8 cellular contexts compared by ENCODE assay signal in the genomic region with DNA sequence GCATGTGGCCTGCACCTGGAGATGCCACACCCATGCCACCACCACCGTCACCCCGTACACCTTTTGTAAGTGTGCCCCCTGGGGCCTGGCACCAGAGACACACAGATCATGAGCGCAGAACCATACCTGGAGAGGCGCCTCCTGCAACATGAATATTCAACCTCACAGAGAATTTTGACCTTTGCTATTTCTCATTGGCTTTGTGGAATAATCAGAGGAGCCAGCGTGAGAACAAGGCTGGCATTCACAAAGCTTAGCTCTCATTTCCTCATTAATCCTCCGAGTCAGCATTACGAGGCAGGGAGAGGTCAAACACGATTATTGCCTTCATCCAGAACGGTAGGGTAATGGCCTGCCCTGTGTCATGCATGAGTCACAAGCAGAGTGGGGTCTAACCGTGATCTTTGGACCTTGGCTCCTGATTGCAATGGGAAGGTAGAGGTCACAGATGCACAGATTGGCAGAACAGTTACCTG.
DNase-seq lines count a peak whose midpoint lies in the region; ATAC-seq and TF ChIP-seq lines count a peak whose summit lies in the region.

No MANE protein-coding gene starts in this region.

- intact Hi-C loops in CD4-positive, alpha-beta T cell (cut with DNase I, micrococcal nuclease), result no loop called here
- intact Hi-C loops in mucosa of descending colon (cut with DNase I, micrococcal nuclease), result no loop called here

- CTCF ChIA-PET in CD4-positive, alpha-beta T cell (lab: Charles Lee), result interaction anchor here (3.0 kb wide), 1 partner anchor 16 kb away, joined by 10 read pairs; no protein-coding TSS in a partner anchor

- POLR2A ChIA-PET in CD4-positive, alpha-beta T cell (lab: Charles Lee), result interaction anchor here (1.0 to 2.8 kb wide), 6 partner anchors 9 to 42 kb away, joined by 4 to 53 read pairs (median 8); no protein-coding TSS in a partner anchor

- no peak for TF ChIP-seq CTCF in CD4-positive, alpha-beta T cell (IDR thresholded peaks at IDR 0.05)
- TF ChIP-seq CTCF in mucosa of descending colon (IDR thresholded peaks at IDR 0.05), result no peak

- H3K27ac ChIP-seq in CD4-positive, alpha-beta T cell (ENCODE audit: low read depth, low read length), result no peak overlapping the region

- peaks cover 6% of the 10 kb centered on the region for H3K9me3 ChIP-seq in CD4-positive, alpha-beta T cell (ENCODE audit: control insufficient read depth, low read length)
- H3K9me3 ChIP-seq in mucosa of descending colon, result peaks cover 8% of the 10 kb centered on the region

- H3K27me3 ChIP-seq in CD4-positive, alpha-beta T cell (ENCODE audit: control insufficient read depth, insufficient read depth, low read length), result no peaks in the 10 kb centered on the region

- H3K4me1 Mint-ChIP-seq in CD4-positive, alpha-beta T cell (ENCODE audit: low read depth), result peaks cover 64% of the 10 kb centered on the region

- H3K36me3 Mint-ChIP-seq in CD4-positive, alpha-beta T cell (ENCODE audit: low read depth), result peaks cover 11% of the 10 kb centered on the region

- no peaks in the 10 kb centered on the region for H3K27me3 Mint-ChIP-seq in CD4-positive, alpha-beta T cell

- no peak overlapping the region for H3K4me3 ChIP-seq in mucosa of descending colon

- ATAC-seq in CD4-positive, alpha-beta T cell (ENCODE audit: poor library complexity), result no peak
- ATAC-seq in mucosa of descending colon, result peak; percentile 87
- ATAC-seq in GM21381 (IDR thresholded peaks at IDR 0.05; ENCODE audit: unreplicated experiment), result no peak
- ATAC-seq in HG03095 (IDR thresholded peaks at IDR 0.05; ENCODE audit: unreplicated experiment), result no peak

- no peak overlapping the region for H3K4me3 Mint-ChIP-seq in CD4-positive, alpha-beta T cell

- DNase-seq in CD4-positive, alpha-beta T cell, result no peak
- DNase-seq in MV-4-11 (lab: John Stamatoyannopoulos, UW) (peak; percentile 65), dermis blood vessel endothelial cell (peak; percentile 72), mucosa of descending colon (peak in 2 of 3 donors; percentile 68 to 82), cerebellar cortex (ENCODE audit: low spot score) (no peak), putamen (ENCODE audit: low spot score) (no peak)

- no peaks in the 10 kb centered on the region for H3K36me3 ChIP-seq in mucosa of descending colon (ENCODE audit: low read depth)

- peak overlapping the region; percentile 91 for H3K27ac Mint-ChIP-seq in CD4-positive, alpha-beta T cell

- peaks cover 26% of the 10 kb centered on the region for H3K4me1 ChIP-seq in mucosa of descending colon (ENCODE audit: low read depth)

- peaks cover 6% of the 10 kb centered on the region for H3K9me3 Mint-ChIP-seq in CD4-positive, alpha-beta T cell

Comparison
In these comparisons a context has a peak if more than half of its experiments do, and no peak if none do; other contexts are left out.
1. DNase-seq: peak in MV-4-11 (single experiment), dermis blood vessel endothelial cell (single experiment) and mucosa of descending colon (2 of 3); none in CD4-positive, alpha-beta T cell (0 of 10), cerebellar cortex (single experiment) and putamen (single experiment).